8 cellular contexts compared by ENCODE assay signal in genomic region chr20:841568-842546, GRCh38. TPM values are rescaled to one million over a fixed set of nuclear protein-coding genes. Genes with fewer than 3 reads are reported as not detected.
DNase-seq lines count a peak whose midpoint lies in the region; ATAC-seq and TF ChIP-seq lines count a peak whose summit lies in the region.

No MANE protein-coding gene starts in this region.

- peak overlapping the region; percentile 74 for H3K4me3 Mint-ChIP-seq in activated T-cell treated with anti-CD3 and anti-CD28 coated beads, Interleukin-2, amount 50 U/mL, for 72 hours

- peaks cover 47% of the 10 kb centered on the region for H3K4me1 Mint-ChIP-seq in activated T-cell treated with anti-CD3 and anti-CD28 coated beads, Interleukin-2, amount 50 U/mL, for 72 hours (ENCODE audit: low read depth)

- no peak for TF ChIP-seq EP300 in transverse colon (IDR thresholded peaks at IDR 0.05; ENCODE audit: low read depth)

- peak overlapping the region in 2 of 4 donors; percentile 31 to 51 for H3K27ac ChIP-seq in transverse colon

- peaks cover 3 to 10% of the 10 kb centered on the region in 2 donors for H3K36me3 Mint-ChIP-seq in activated T-cell treated with anti-CD3 and anti-CD28 coated beads, Interleukin-2, amount 50 U/mL, for 72 hours (ENCODE audit: insufficient read depth in 2 of 2)

- intact Hi-C loops in transverse colon (cut with DNase I; ENCODE audit: low total_unique reads), result no loop called here

- DNase-seq in activated T-cell treated with anti-CD3 and anti-CD28 coated beads, Interleukin-2, amount 50 U/mL, for 72 hours, result no peak
- DNase-seq in activated T-cell treated with anti-CD3 and anti-CD28 coated beads for 4 hours, result no peak
- no peak for DNase-seq in astrocyte of the cerebellum (ENCODE audit: low read depth)
- no peak for DNase-seq in kidney epithelial cell (ENCODE audit: low read depth)
- peak; percentile 79 for DNase-seq in transverse colon
- DNase-seq in middle frontal gyrus (ENCODE audit: extremely low spot score, low spot score), result no peak
- DNase-seq in MG63, result no peak

- in situ Hi-C loops in astrocyte of the cerebellum (cut with HindIII; ENCODE audit: low sequenced_read_pairs), result no loop called here
- in situ Hi-C loops in transverse colon (cut with MboI; ENCODE audit: low pct_ligation_motif_present in 1 of 4, low pct_unique_long_range_greater_than_20kb in 1 of 4, low sequenced_read_pairs in 3 of 4), result loop anchor here in 1 of 4 donors (25.0 kb wide), 1 partner anchor 270 kb away; the partner anchor contains the start of gene PSMF1

- peaks cover 0 to 2% of the 10 kb centered on the region in 2 donors for H3K9me3 Mint-ChIP-seq in activated T-cell treated with anti-CD3 and anti-CD28 coated beads, Interleukin-2, amount 50 U/mL, for 72 hours

- peaks cover 16% of the 10 kb centered on the region for H3K27me3 ChIP-seq in kidney epithelial cell (ENCODE audit: control insufficient read depth, insufficient read depth, low read length)
- peaks cover 11% of the 10 kb centered on the region for H3K27me3 ChIP-seq in transverse colon
- H3K27me3 ChIP-seq in MG63, result no peaks in the 10 kb centered on the region

- TF ChIP-seq CTCF in astrocyte of the cerebellum (IDR thresholded peaks at IDR 0.05; ENCODE audit: low read depth, low read length, missing control alignments) (no peak), kidney epithelial cell (IDR thresholded peaks at IDR 0.05; ENCODE audit: insufficient read depth, low read length, poor library complexity, severe bottlenecking) (no peak), transverse colon (IDR thresholded peaks at IDR 0.05) (no peak)

- no peaks in the 10 kb centered on the region for H3K27me3 Mint-ChIP-seq in activated T-cell treated with anti-CD3 and anti-CD28 coated beads, Interleukin-2, amount 50 U/mL, for 72 hours (ENCODE audit: low read depth)

- H3K4me1 ChIP-seq in transverse colon, result peaks cover 9 to 44% (median 24%) of the 10 kb centered on the region in 4 donors

- H3K27ac Mint-ChIP-seq in activated T-cell treated with anti-CD3 and anti-CD28 coated beads, Interleukin-2, amount 50 U/mL, for 72 hours, result no peak overlapping the region

- 39% methylated on average over 62 of the region's 62 CpGs; no CpG with 5 or more reads in 1 of the 2 donors for WGBS in transverse colon (ENCODE audit: low coverage in 1 of 2), 2 donors

- no peaks in the 10 kb centered on the region for H3K9me3 ChIP-seq in transverse colon
- no peaks in the 10 kb centered on the region for H3K9me3 ChIP-seq in MG63

- H3K4me3 ChIP-seq in astrocyte of the cerebellum (ENCODE audit: low read depth, low read length), result peak overlapping the region; percentile 49
- peak overlapping the region; percentile 54 for H3K4me3 ChIP-seq in kidney epithelial cell (ENCODE audit: low read depth, low read length)
- H3K4me3 ChIP-seq in transverse colon, result peak overlapping the region; percentile 17 to 50 (median 46)
- H3K4me3 ChIP-seq in MG63, result no peak overlapping the region

- ATAC-seq in activated T-cell treated with anti-CD3 and anti-CD28 coated beads, Interleukin-2, amount 50 U/mL, for 72 hours (replicated peaks in 1 of 2), result no peak
- ATAC-seq in HG03095 (IDR thresholded peaks at IDR 0.05; ENCODE audit: unreplicated experiment), result no peak

- no peak for TF ChIP-seq POLR2A in transverse colon (IDR thresholded peaks at IDR 0.05)

- no peaks in the 10 kb centered on the region for H3K36me3 ChIP-seq in kidney epithelial cell (ENCODE audit: control insufficient read depth, insufficient read depth, low read length)
- H3K36me3 ChIP-seq in transverse colon, result no peaks in the 10 kb centered on the region
- H3K36me3 ChIP-seq in MG63, result no peaks in the 10 kb centered on the region

RNA-seq across cellular contexts. Expression of gene FAM110A, which starts 8.3 kb away (rescaled TPM):
- 10 to 100 TPM; 21.1 to 24.5 TPM for total RNA-seq in activated T-cell treated with anti-CD3 and anti-CD28 coated beads, Interleukin-2, amount 50 U/mL, for 72 hours
- total RNA-seq in kidney epithelial cell (6.2 and 8.5 TPM in 2 replicates), transverse colon (10 to 100 TPM in 1 of 4 donors, 1 to 10 TPM in 3; 4.0 to 14.6 (median 6.9) TPM)
- 3.9 and 4.6 TPM in 2 replicates for total RNA-seq in MG63 (2014; rRNA removed; shearing (Covaris generic); ENCODE audit: low replicate concordance)
